ENCODE assay signal across 1 cellular context in genomic region chr1:145720878-145721671, GRCh38.
TF ChIP-seq lines count a peak whose summit lies in the region.

No MANE protein-coding gene starts in this region.

TF ChIP-seq in K562, 482 proteins besides CTCF, POLR2A, EP300 and RAD21 (continued from another document):
- TF ChIP-seq E2F5 (CRISPR knock-in tag; IDR thresholded peaks at IDR 0.05) (0 out of 2 replicates have a peak, but pooled peaks have one; percentile 15), CREBBP (IDR thresholded peaks at IDR 0.05; ENCODE audit: low read depth, low read length) (no peak), MYC (IDR thresholded peaks at IDR 0.05; ENCODE audit: low read depth, low read length) (0 out of 2 replicates have a peak, but pooled peaks have one; percentile 19), MYC (CRISPR knock-in tag; IDR thresholded peaks at IDR 0.05; ENCODE audit: borderline replicate concordance, low read depth) (no peak), RCOR1 (IDR thresholded peaks at IDR 0.05; ENCODE audit: borderline replicate concordance in 1 of 2, low read depth in 2 of 2, low read length in 2 of 2) (0 out of 4 replicates have a peak, but pooled peaks of 1 of the 2 experiments have one; percentile 29), VEZF1 (CRISPR knock-in tag; IDR thresholded peaks at IDR 0.05) (peak; percentile 43), CBFA2T3 (IDR thresholded peaks at IDR 0.05) (no peak), HCFC1 (IDR thresholded peaks at IDR 0.05; ENCODE audit: low read depth, low read length) (0 out of 2 replicates have a peak, but pooled peaks have one; percentile 10), DLX4 (CRISPR knock-in tag; IDR thresholded peaks at IDR 0.05) (no peak), FOXA1 (IDR thresholded peaks at IDR 0.05; ENCODE audit: borderline replicate concordance) (no peak), BRD4 (IDR thresholded peaks at IDR 0.05) (no peak), CEBPB (tag; IDR thresholded peaks at IDR 0.05) (no peak), DEAF1 (CRISPR knock-in tag; IDR thresholded peaks at IDR 0.05) (peak; percentile 71), CREM (IDR thresholded peaks at IDR 0.05; ENCODE audit: low read depth) (peak; percentile 58; the same call in 1 of the 2 replicates), SMC3 (conservative IDR thresholded peaks at IDR 0.05; ENCODE audit: insufficient read depth, low read depth, low read length) (peak; percentile 78; the same call in 1 of the 2 replicates), MITF (IDR thresholded peaks at IDR 0.05) (no peak), MAFG (tag; conservative IDR thresholded peaks at IDR 0.05) (no peak), THRA (IDR thresholded peaks at IDR 0.05) (no peak), ZBTB11 (CRISPR knock-in tag; IDR thresholded peaks at IDR 0.05) (0 out of 6 replicates have a peak, but pooled peaks of 1 of the 3 experiments have one; percentile 13), GABPB1 (CRISPR knock-in tag; IDR thresholded peaks at IDR 0.05) (no peak), CBX2 (IDR thresholded peaks at IDR 0.05; ENCODE audit: insufficient read depth, low read length, poor library complexity, severe bottlenecking) (no peak), CEBPG (CRISPR knock-in tag; IDR thresholded peaks at IDR 0.05) (0 out of 2 replicates have a peak, but pooled peaks have one; percentile 11), CEBPG (tag; conservative IDR thresholded peaks at IDR 0.05 in 1 of 2, IDR thresholded peaks at IDR 0.05 in 1 of 2) (no peak)
TF ChIP-seq in K562: peak in this region for 31.
